17 cellular contexts compared by ENCODE assay signal in the genomic region with DNA sequence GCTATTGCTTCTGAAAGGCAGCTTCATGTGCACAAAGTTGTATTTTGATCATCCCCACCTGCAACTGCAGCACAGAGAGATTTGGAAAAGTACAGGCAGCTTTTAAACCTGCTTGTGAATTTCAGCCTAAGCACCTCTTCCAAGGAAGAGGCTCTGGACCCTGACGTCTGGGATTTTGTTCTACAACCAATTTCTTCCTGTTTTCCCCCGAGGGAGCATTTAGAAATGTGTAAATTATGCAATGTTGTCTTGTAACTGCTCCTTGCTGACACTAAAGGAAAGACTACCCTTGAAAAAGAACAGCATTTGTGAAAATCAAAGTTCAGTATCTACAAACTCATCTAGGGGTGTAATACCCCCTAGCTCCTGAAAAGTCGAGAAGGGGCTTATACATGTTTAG. TPM values are rescaled to one million over a fixed set of nuclear protein-coding genes. Genes with fewer than 3 reads are reported as not detected.
DNase-seq lines count a peak whose midpoint lies in the region; ATAC-seq and TF ChIP-seq lines count a peak whose summit lies in the region.
"Had no signal": no experiment of that assay in that cellular context is flagged by ENCODE, and none has a peak within 500 bp of the region (broad histone marks: within the 10 kb centered on the region; RNA-seq: fewer than 3 reads in every experiment).

No MANE protein-coding gene starts in this region.

- H3K9me3 Mint-ChIP-seq in stimulated activated naive B cell treated with anti-CD40 and anti-IgM and Interleukin-4, amounts not matched to agents 10 μg/mL and 1 μg/mL and 100 μg/mL, for 72 hours: no peaks in the 10 kb centered on the region
- H3K9me3 Mint-ChIP-seq: activated CD4-positive, alpha-beta memory T cell treated with anti-CD3 and anti-CD28 coated beads, Interleukin-2, amount 10 ng/mL, durations not matched to agents 7 days and 5 days; effector memory CD8-positive, alpha-beta T cell; stimulated activated naive CD8-positive, alpha-beta T cell treated with anti-CD3 and anti-CD28 coated beads, Interleukin-15, amount 100 ng/mL, for 72 hours had no signal

- peak overlapping the region; percentile 55 for H3K27ac ChIP-seq in cardiac muscle cell

- H3K27ac Mint-ChIP-seq in stimulated activated naive B cell treated with anti-CD40 and anti-IgM and Interleukin-4, amounts not matched to agents 10 μg/mL and 1 μg/mL and 100 μg/mL, for 72 hours: peak overlapping the region; percentile 71
- H3K27ac Mint-ChIP-seq: activated CD4-positive, alpha-beta memory T cell treated with anti-CD3 and anti-CD28 coated beads, Interleukin-2, amount 10 ng/mL, durations not matched to agents 7 days and 5 days; activated naive CD8-positive, alpha-beta T cell; stimulated activated naive CD8-positive, alpha-beta T cell treated with anti-CD3 and anti-CD28 coated beads, Interleukin-15, amount 100 ng/mL, for 72 hours had no signal

- intact Hi-C loops in Right ventricle myocardium inferior (cut with DNase I): no loop called here

- H3K4me1 ChIP-seq in cardiac muscle cell (ENCODE audit: low read depth): peaks cover 7% of the 10 kb centered on the region

- ATAC-seq in Right ventricle myocardium inferior (no peak), GM21367 (IDR thresholded peaks at IDR 0.05; ENCODE audit: unreplicated experiment) (no peak)
- no peak for ATAC-seq in stimulated activated naive B cell treated with anti-CD40 and anti-IgM and Interleukin-4, amounts not matched to agents 10 μg/mL and 1 μg/mL and 100 μg/mL, for 72 hours (replicated peaks)
- ATAC-seq: effector memory CD8-positive, alpha-beta T cell; HCT116; stimulated activated naive CD8-positive, alpha-beta T cell treated with anti-CD3 and anti-CD28 coated beads, Interleukin-15, amount 100 ng/mL, for 72 hours had no signal

- H3K27me3 ChIP-seq in cardiac muscle cell: no peaks in the 10 kb centered on the region

- peaks cover 8 to 17% of the 10 kb centered on the region in 2 donors for H3K36me3 Mint-ChIP-seq in stimulated activated naive B cell treated with anti-CD40 and anti-IgM and Interleukin-4, amounts not matched to agents 10 μg/mL and 1 μg/mL and 100 μg/mL, for 72 hours
- H3K36me3 Mint-ChIP-seq: activated naive CD8-positive, alpha-beta T cell had no signal

- H3K36me3 ChIP-seq in cardiac muscle cell: no peaks in the 10 kb centered on the region

- H3K4me1 Mint-ChIP-seq in stimulated activated naive B cell treated with anti-CD40 and anti-IgM and Interleukin-4, amounts not matched to agents 10 μg/mL and 1 μg/mL and 100 μg/mL, for 72 hours: peaks cover 59 to 86% of the 10 kb centered on the region in 2 donors

- TF ChIP-seq CTCF in cardiac muscle cell (IDR thresholded peaks at IDR 0.05; ENCODE audit: low read depth, low read length): no peak
- TF ChIP-seq CTCF in NB4 (IDR thresholded peaks at IDR 0.05; ENCODE audit: low read depth, low read length): no peak
- TF ChIP-seq CTCF in fibroblast of villous mesenchyme (IDR thresholded peaks at IDR 0.05; ENCODE audit: insufficient read depth, low read depth, low read length): no peak

- TF ChIP-seq POLR2A in NB4 (IDR thresholded peaks at IDR 0.05; ENCODE audit: extremely low read depth, insufficient read length): no peak

- H3K4me3 Mint-ChIP-seq in stimulated activated naive B cell treated with anti-CD40 and anti-IgM and Interleukin-4, amounts not matched to agents 10 μg/mL and 1 μg/mL and 100 μg/mL, for 72 hours: no peak overlapping the region
- H3K4me3 Mint-ChIP-seq: activated CD4-positive, alpha-beta memory T cell treated with anti-CD3 and anti-CD28 coated beads, Interleukin-2, amount 10 ng/mL, durations not matched to agents 7 days and 5 days; activated naive CD8-positive, alpha-beta T cell; effector memory CD8-positive, alpha-beta T cell; stimulated activated naive CD8-positive, alpha-beta T cell treated with anti-CD3 and anti-CD28 coated beads, Interleukin-15, amount 100 ng/mL, for 72 hours had no signal

- H3K4me3 ChIP-seq in cardiac muscle cell: no peak overlapping the region
- no peak overlapping the region for H3K4me3 ChIP-seq in NB4 (ENCODE audit: low read depth, low read length)
- no peak overlapping the region for H3K4me3 ChIP-seq in fibroblast of villous mesenchyme (ENCODE audit: low read depth, low read length)

- H3K9me3 ChIP-seq in cardiac muscle cell (ENCODE audit: low read depth): no peaks in the 10 kb centered on the region
- H3K9me3 ChIP-seq: SK-N-SH had no signal

- H3K27me3 Mint-ChIP-seq in stimulated activated naive B cell treated with anti-CD40 and anti-IgM and Interleukin-4, amounts not matched to agents 10 μg/mL and 1 μg/mL and 100 μg/mL, for 72 hours: no peaks in the 10 kb centered on the region
- H3K27me3 Mint-ChIP-seq: activated CD4-positive, alpha-beta memory T cell treated with anti-CD3 and anti-CD28 coated beads, Interleukin-2, amount 10 ng/mL, durations not matched to agents 7 days and 5 days; activated naive CD8-positive, alpha-beta T cell; effector memory CD8-positive, alpha-beta T cell; stimulated activated naive CD8-positive, alpha-beta T cell treated with anti-CD3 and anti-CD28 coated beads, Interleukin-15, amount 100 ng/mL, for 72 hours had no signal

- DNase-seq in cardiac muscle cell (ENCODE audit: low read depth in 1 of 2, low spot score in 1 of 2) (peak in 1 of 2 donors; percentile 61), Right ventricle myocardium inferior (ENCODE audit: missing footprints) (no peak), NB4 (ENCODE audit: low read depth) (peak; percentile 64), fibroblast of villous mesenchyme (ENCODE audit: low read depth) (peak; percentile 71), cerebellar nuclear complex (lab: John Stamatoyannopoulos, UW) (no peak), T-helper 9 cell (no peak)
- no peak for DNase-seq in stimulated activated naive B cell treated with anti-CD40 and anti-IgM and Interleukin-4, amounts not matched to agents 10 μg/mL and 1 μg/mL and 100 μg/mL, for 72 hours
- DNase-seq: activated CD4-positive, alpha-beta memory T cell treated with anti-CD3 and anti-CD28 coated beads, Interleukin-2, amount 10 ng/mL, durations not matched to agents 7 days and 5 days; activated T-cell treated with anti-CD3 and anti-CD28 coated beads, Interleukin-2, amount 50 U/mL, for 48 hours; NCI-H1930; NCI-H524; SK-N-SH had no signal

RNA-seq across cellular contexts. Expression of a gene that starts 15.4 kb away (rescaled TPM):
- total RNA-seq in cardiac muscle cell (14.2 and 15.1 TPM in 2 replicates), Right ventricle myocardium inferior (6.1 TPM), fibroblast of villous mesenchyme (5.2 and 7.3 TPM in 2 replicates)
- 5.9 and 9.1 TPM in 2 replicates for polyA plus RNA-seq in cardiac muscle cell

RNA-seq across cellular contexts. Expression of a gene that starts 40.4 kb away (rescaled TPM):
- total RNA-seq in cardiac muscle cell: 22.5 and 25.3 TPM in 2 replicates
- polyA plus RNA-seq in cardiac muscle cell: 29.7 and 35.5 TPM in 2 replicates
- total RNA-seq in Right ventricle myocardium inferior: 23.5 TPM
- total RNA-seq in fibroblast of villous mesenchyme: 32.5 and 46.2 TPM in 2 replicates

RNA-seq across cellular contexts. Expression of a gene that starts 47.3 kb away (rescaled TPM):
- 63.0 and 67.2 TPM in 2 replicates for total RNA-seq in cardiac muscle cell
- 88.2 and 104 TPM in 2 replicates for polyA plus RNA-seq in cardiac muscle cell
- total RNA-seq in Right ventricle myocardium inferior: 30.8 TPM
- total RNA-seq in fibroblast of villous mesenchyme: 60.6 and 68.7 TPM in 2 replicates

RNA-seq across cellular contexts. Expression of a gene that starts 48.3 kb away (rescaled TPM):
- total RNA-seq in cardiac muscle cell: 27.6 and 28.3 TPM in 2 replicates
- polyA plus RNA-seq in cardiac muscle cell: 33.4 and 41.1 TPM in 2 replicates
- total RNA-seq in Right ventricle myocardium inferior: 42.7 TPM
- 1.3 and 2.2 TPM in 2 replicates for total RNA-seq in fibroblast of villous mesenchyme

Comparison
In these comparisons a context has a peak if more than half of its experiments do, and no peak if none do; other contexts are left out.
1. DNase-seq: peak in NB4 (single experiment) and fibroblast of villous mesenchyme (single experiment); none in Right ventricle myocardium inferior (single experiment), stimulated activated naive B cell treated with anti-CD40 and anti-IgM and Interleukin-4, amounts not matched to agents 10 μg/mL and 1 μg/mL and 100 μg/mL, for 72 hours (single experiment), cerebellar nuclear complex (0 of 2) and T-helper 9 cell (single experiment).